18 cellular contexts compared by ENCODE assay signal in genomic region chr16:29025735-29026134, GRCh38. TPM values are rescaled to one million over a fixed set of nuclear protein-coding genes. Genes with fewer than 3 reads are reported as not detected.
DNase-seq lines count a peak whose midpoint lies in the region; ATAC-seq and TF ChIP-seq lines count a peak whose summit lies in the region.
"Had no signal": no experiment of that assay in that cellular context is flagged by ENCODE, and none has a peak within 500 bp of the region (broad histone marks: within the 10 kb centered on the region; RNA-seq: fewer than 3 reads in every experiment).

No MANE protein-coding gene starts in this region.

- H2AFZ ChIP-seq in DND-41 (ENCODE audit: low read depth, low read length): no peak overlapping the region; the same call in 1 of the 2 replicates
- H2AFZ ChIP-seq: parathyroid adenoma had no signal

- no peaks in the 10 kb centered on the region for H3K27me3 ChIP-seq in DND-41 (ENCODE audit: insufficient read depth, low read length, poor library complexity)
- H3K27me3 ChIP-seq: SJCRH30 had no signal

- H3K4me3 Mint-ChIP-seq in activated T-cell treated with anti-CD3 and anti-CD28 coated beads, Interleukin-2, amount 50 U/mL, for 24 hours: no peak overlapping the region
- no peak overlapping the region for H3K4me3 Mint-ChIP-seq in activated T-helper 2 cell treated with anti-CD3 and anti-CD28 coated beads, Interferon-gamma antibody, Interleukin-2, Interleukin-4, amounts not matched to agents 10 μg/mL and 5 μg/mL and 100 μg/mL, durations not matched to agents 14 hours and 24 hours and 36 hours (ENCODE audit: low read depth)
- H3K4me3 Mint-ChIP-seq: activated T-cell treated with anti-CD3 and anti-CD28 coated beads, Interleukin-2, amount 50 U/mL, for 4 hours; nephron progenitor cell had no signal

- H3K27ac Mint-ChIP-seq in activated T-cell treated with anti-CD3 and anti-CD28 coated beads, Interleukin-2, amount 50 U/mL, for 24 hours: peak overlapping the region; percentile 42
- peak overlapping the region; percentile 43 for H3K27ac Mint-ChIP-seq in activated T-helper 2 cell treated with anti-CD3 and anti-CD28 coated beads, Interferon-gamma antibody, Interleukin-2, Interleukin-4, amounts not matched to agents 10 μg/mL and 5 μg/mL and 100 μg/mL, durations not matched to agents 14 hours and 24 hours and 36 hours
- H3K27ac Mint-ChIP-seq: nephron progenitor cell had no signal

- no peaks in the 10 kb centered on the region for H3K9me3 Mint-ChIP-seq in activated T-cell treated with anti-CD3 and anti-CD28 coated beads, Interleukin-2, amount 50 U/mL, for 24 hours
- H3K9me3 Mint-ChIP-seq in activated T-helper 2 cell treated with anti-CD3 and anti-CD28 coated beads, Interferon-gamma antibody, Interleukin-2, Interleukin-4, amounts not matched to agents 10 μg/mL and 5 μg/mL and 100 μg/mL, durations not matched to agents 14 hours and 24 hours and 36 hours: no peaks in the 10 kb centered on the region
- H3K9me3 Mint-ChIP-seq: activated T-cell treated with anti-CD3 and anti-CD28 coated beads, Interleukin-2, amount 50 U/mL, for 4 hours; nephron progenitor cell had no signal

- peaks cover 90% of the 10 kb centered on the region for H3K4me1 Mint-ChIP-seq in activated T-cell treated with anti-CD3 and anti-CD28 coated beads, Interleukin-2, amount 50 U/mL, for 24 hours (ENCODE audit: low read depth)
- H3K4me1 Mint-ChIP-seq in activated T-helper 2 cell treated with anti-CD3 and anti-CD28 coated beads, Interferon-gamma antibody, Interleukin-2, Interleukin-4, amounts not matched to agents 10 μg/mL and 5 μg/mL and 100 μg/mL, durations not matched to agents 14 hours and 24 hours and 36 hours (ENCODE audit: low read depth): peaks cover 63% of the 10 kb centered on the region

- H3K79me2 ChIP-seq in DND-41 (ENCODE audit: insufficient read depth, low read length): no peaks in the 10 kb centered on the region
- H3K79me2 ChIP-seq: parathyroid adenoma had no signal

- ATAC-seq in DND-41 (ENCODE audit: insufficient read depth, low read depth): no peak
- ATAC-seq: activated T-cell treated with anti-CD3 and anti-CD28 coated beads, Interleukin-2, amount 50 U/mL, for 4 hours had no signal

- H3K4me3 ChIP-seq in DND-41 (ENCODE audit: low read depth in 1 of 2, low read length in 2 of 2): no peak overlapping the region
- H3K4me3 ChIP-seq: SJCRH30 had no signal

- no peaks in the 10 kb centered on the region for H4K20me1 ChIP-seq in DND-41 (ENCODE audit: insufficient read depth, low read length)

- H3K9me3 ChIP-seq in DND-41 (ENCODE audit: insufficient read depth, low read length, severe bottlenecking): no peaks in the 10 kb centered on the region
- H3K9me3 ChIP-seq: SJCRH30 had no signal

- H3K27me3 Mint-ChIP-seq in activated T-cell treated with anti-CD3 and anti-CD28 coated beads, Interleukin-2, amount 50 U/mL, for 24 hours: no peaks in the 10 kb centered on the region
- H3K27me3 Mint-ChIP-seq in activated T-helper 2 cell treated with anti-CD3 and anti-CD28 coated beads, Interferon-gamma antibody, Interleukin-2, Interleukin-4, amounts not matched to agents 10 μg/mL and 5 μg/mL and 100 μg/mL, durations not matched to agents 14 hours and 24 hours and 36 hours (ENCODE audit: low read depth): no peaks in the 10 kb centered on the region

- intact Hi-C loops in activated T-helper 2 cell treated with anti-CD3 and anti-CD28 coated beads, Interferon-gamma antibody, Interleukin-2, Interleukin-4, amounts not matched to agents 10 μg/mL and 5 μg/mL and 100 μg/mL, durations not matched to agents 14 hours and 24 hours and 36 hours (cut with micrococcal nuclease): no loop called here
- intact Hi-C loops in posterior vena cava (cut with DNase I): no loop called here

- H3K27ac ChIP-seq in DND-41 (ENCODE audit: low read length): peak overlapping the region; percentile 64
- H3K27ac ChIP-seq: HL-60, parathyroid adenoma, SJCRH30 had no signal

- no peak for DNase-seq in activated T-cell treated with anti-CD3 and anti-CD28 coated beads, Interleukin-2, amount 50 U/mL, for 24 hours
- DNase-seq in activated T-cell treated with anti-CD3 and anti-CD28 coated beads for 4 hours: no peak
- DNase-seq in DND-41: no peak
- no peak for DNase-seq in activated T-helper 2 cell treated with anti-CD3 and anti-CD28 coated beads, Interferon-gamma antibody, Interleukin-2, Interleukin-4, amounts not matched to agents 10 μg/mL and 5 μg/mL and 100 μg/mL, durations not matched to agents 14 hours and 24 hours and 36 hours (ENCODE audit: low spot score)
- DNase-seq in posterior vena cava (ENCODE audit: low spot score): peak; percentile 22
- DNase-seq in mucosa of gallbladder (ENCODE audit: low spot score): no peak
- no peak for DNase-seq in pons (ENCODE audit: low spot score)
- no peak for DNase-seq in NCI-H524 (lab: John Stamatoyannopoulos, UW)
- DNase-seq: activated T-cell treated with anti-CD3 and anti-CD28 coated beads, Interleukin-2, amount 50 U/mL, for 4 hours; EL; HCEC 1CT; NCI-H1092; NCI-H187; NCI-H69; nephron progenitor cell; SJCRH30 had no signal

- H3K4me1 ChIP-seq in DND-41 (ENCODE audit: insufficient read depth, low read length): peaks cover 45% of the 10 kb centered on the region
- H3K4me1 ChIP-seq: SJCRH30 had no signal

- no peak overlapping the region for H3K9ac ChIP-seq in DND-41 (ENCODE audit: low read depth, low read length)
- H3K9ac ChIP-seq: parathyroid adenoma had no signal

- no peak for TF ChIP-seq CTCF in DND-41 (IDR thresholded peaks at IDR 0.05; ENCODE audit: borderline replicate concordance, extremely low read depth, low read length, poor library complexity, severe bottlenecking)

- H3K4me2 ChIP-seq in DND-41 (ENCODE audit: insufficient read depth, low read length): 0 out of 2 replicates have a peak overlapping the region, but pooled peaks have one; percentile 3

- no peaks in the 10 kb centered on the region for H3K36me3 ChIP-seq in DND-41 (ENCODE audit: insufficient read depth, low read length)
- H3K36me3 ChIP-seq: SJCRH30 had no signal

- H3K36me3 Mint-ChIP-seq in activated T-cell treated with anti-CD3 and anti-CD28 coated beads, Interleukin-2, amount 50 U/mL, for 24 hours (ENCODE audit: low read depth): no peaks in the 10 kb centered on the region
- H3K36me3 Mint-ChIP-seq in activated T-helper 2 cell treated with anti-CD3 and anti-CD28 coated beads, Interferon-gamma antibody, Interleukin-2, Interleukin-4, amounts not matched to agents 10 μg/mL and 5 μg/mL and 100 μg/mL, durations not matched to agents 14 hours and 24 hours and 36 hours (ENCODE audit: low read depth): no peaks in the 10 kb centered on the region

RNA-seq across cellular contexts. Expression of gene LAT, which starts 40.9 kb away (rescaled TPM):
- total RNA-seq in activated T-helper 2 cell treated with anti-CD3 and anti-CD28 coated beads, Interferon-gamma antibody, Interleukin-2, Interleukin-4, amounts not matched to agents 10 μg/mL and 5 μg/mL and 100 μg/mL, durations not matched to agents 14 hours and 24 hours and 36 hours: 273 and 294 TPM in 2 replicates
- total RNA-seq in posterior vena cava (10 to 100 TPM in 1 of 2 donors, 1 to 10 TPM in 1; 9.7 to 11.4 TPM), mucosa of gallbladder (14.3 TPM)

RNA-seq across cellular contexts. Expression of gene SPNS1, which starts 51.2 kb away (rescaled TPM):
- 22.0 and 25.8 TPM in 2 replicates for total RNA-seq in activated T-helper 2 cell treated with anti-CD3 and anti-CD28 coated beads, Interferon-gamma antibody, Interleukin-2, Interleukin-4, amounts not matched to agents 10 μg/mL and 5 μg/mL and 100 μg/mL, durations not matched to agents 14 hours and 24 hours and 36 hours
- 10 to 100 TPM; 22.4 to 24.9 TPM for total RNA-seq in posterior vena cava
- total RNA-seq in mucosa of gallbladder: 39.8 TPM

Comparison
In these comparisons a context has a peak if more than half of its experiments do, and no peak if none do; other contexts are left out.
1. RNA of gene LAT, which starts 40.9 kb away (total RNA-seq): 273 to 294 TPM in activated T-helper 2 cell treated with anti-CD3 and anti-CD28 coated beads, Interferon-gamma antibody, Interleukin-2, Interleukin-4, amounts not matched to agents 10 μg/mL and 5 μg/mL and 100 μg/mL, durations not matched to agents 14 hours and 24 hours and 36 hours; 14.3 TPM in mucosa of gallbladder (single experiment) and 9.7 to 11.4 TPM in posterior vena cava; every median in the first group is over 10 times any median in the second.